ENCODE assay signal across 23 cellular contexts in the genomic region with DNA sequence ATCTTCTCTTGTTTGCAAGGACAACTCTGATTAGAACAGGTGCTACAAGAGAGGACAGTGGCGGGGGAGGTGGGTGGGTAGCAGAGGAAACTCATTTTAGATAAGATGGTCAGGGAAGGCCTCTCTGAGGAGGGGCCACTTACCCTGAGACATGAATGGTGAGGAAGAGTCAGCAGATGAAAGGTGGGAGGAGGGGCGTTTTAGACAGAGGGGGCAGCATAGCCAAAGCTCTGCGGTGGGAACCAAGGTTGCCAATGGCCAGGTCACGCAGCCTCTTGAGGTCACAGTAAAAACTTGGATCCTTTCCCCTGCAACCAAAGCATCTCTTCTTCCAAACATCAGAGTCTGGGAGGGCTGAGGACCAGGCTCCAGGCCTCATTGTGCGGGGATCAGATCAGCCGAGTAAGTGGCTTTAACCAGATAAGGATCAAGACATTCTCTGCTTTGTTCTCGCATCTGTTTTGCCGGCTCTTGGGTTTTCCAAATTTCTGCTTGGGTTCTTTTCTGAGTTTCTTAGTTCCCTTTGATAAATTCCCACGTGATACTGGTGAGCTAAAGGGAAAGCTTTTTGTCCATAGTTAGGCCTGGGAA. TPM values are rescaled to one million over a fixed set of nuclear protein-coding genes. Genes with fewer than 3 reads are reported as not detected.
DNase-seq lines count a peak whose midpoint lies in the region; TF ChIP-seq lines count a peak whose summit lies in the region.
"Had no signal": no experiment of that assay in that cellular context is flagged by ENCODE, and none has a peak within 500 bp of the region (broad histone marks: within the 10 kb centered on the region; RNA-seq: fewer than 3 reads in every experiment).

No MANE protein-coding gene starts in this region.

- H3K36me3 Mint-ChIP-seq in endodermal cell (ENCODE audit: low read depth): no peaks in the 10 kb centered on the region
- H3K36me3 Mint-ChIP-seq: IgD-negative memory B cell had no signal

- no peak overlapping the region for H3K4me3 Mint-ChIP-seq in endodermal cell
- H3K4me3 Mint-ChIP-seq: HFFc6 had no signal

- H3K4me3 ChIP-seq in endodermal cell (ENCODE audit: low read length) (no peak overlapping the region), GM23248 (no peak overlapping the region), A673 (ENCODE audit: low read depth, low read length, poor library complexity, severe bottlenecking) (no peak overlapping the region), adrenal gland (no peak overlapping the region)
- H3K4me3 ChIP-seq: HAP-1, SK-N-MC had no signal

- WGBS in endodermal cell (ENCODE audit: insufficient coverage in 1 of 2, insufficient read length in 1 of 2), 2 experiments: 51 to 70% methylated on average over 6 to 9 of the region's 9 CpGs
- WGBS in GM23248 (ENCODE audit: low coverage in 1 of 2, low lambda C conversion rate in 2 of 2, missing lambda C conversion rate in 2 of 2), 2 experiments: 46 to 52% methylated on average over 9 of the region's 9 CpGs
- 74 to 78% (median 76%) methylated on average over 9 of the region's 9 CpGs for WGBS in adrenal gland, 4 donors

- no peaks in the 10 kb centered on the region for H4K20me1 ChIP-seq in GM23248 (ENCODE audit: insufficient read depth)

- H3K9me3 ChIP-seq in endodermal cell (ENCODE audit: control insufficient read depth, low read length) (no peaks in the 10 kb centered on the region), GM23248 (ENCODE audit: low read depth) (no peaks in the 10 kb centered on the region), A673 (ENCODE audit: low read depth, low read length, poor library complexity, severe bottlenecking) (no peaks in the 10 kb centered on the region), adrenal gland (replicated peaks in 1 of 3) (no peaks in the 10 kb centered on the region)
- H3K9me3 ChIP-seq: BE2C, HAP-1 had no signal

- H3K27me3 ChIP-seq in endodermal cell (ENCODE audit: control insufficient read depth, insufficient read depth, low read length, poor library complexity, severe bottlenecking): peaks cover 31% of the 10 kb centered on the region
- peaks cover 30% of the 10 kb centered on the region for H3K27me3 ChIP-seq in GM23248 (replicated peaks; ENCODE audit: insufficient read depth)
- H3K27me3 ChIP-seq in A673 (replicated peaks; ENCODE audit: insufficient read depth, low read depth, low read length, poor library complexity): peaks cover 38% of the 10 kb centered on the region
- no peaks in the 10 kb centered on the region for H3K27me3 ChIP-seq in adrenal gland

- H3K36me3 ChIP-seq in endodermal cell (ENCODE audit: control insufficient read depth, insufficient read depth, low read length): no peaks in the 10 kb centered on the region
- H3K36me3 ChIP-seq in GM23248 (ENCODE audit: low read depth): no peaks in the 10 kb centered on the region
- H3K36me3 ChIP-seq in A673 (ENCODE audit: insufficient read depth, low read length, poor library complexity, severe bottlenecking): no peaks in the 10 kb centered on the region
- H3K36me3 ChIP-seq in adrenal gland (replicated peaks in 1 of 2): no peaks in the 10 kb centered on the region
- H3K36me3 ChIP-seq: BE2C, HAP-1 had no signal

- no peak overlapping the region for H2AFZ ChIP-seq in GM23248

- H3K9me2 ChIP-seq in GM23248 (ENCODE audit: insufficient read depth): no peaks in the 10 kb centered on the region

- peaks cover 11% of the 10 kb centered on the region for H3K4me1 Mint-ChIP-seq in endodermal cell

- POLR2A ChIA-PET in A673 (lab: Charles Lee; ENCODE audit: low non-redundant PET): no interaction called here

- H3K27me3 Mint-ChIP-seq in endodermal cell (ENCODE audit: insufficient read depth): peaks cover 63% of the 10 kb centered on the region
- H3K27me3 Mint-ChIP-seq: IgD-negative memory B cell had no signal

- in situ Hi-C loops in GM23248 (cut with MboI): no loop called here

- no peak overlapping the region for H3K9ac ChIP-seq in endodermal cell (ENCODE audit: extremely low read depth, low read length, poor library complexity, severe bottlenecking)
- H3K9ac ChIP-seq in GM23248: no peak overlapping the region
- H3K9ac ChIP-seq: KMS-11 had no signal

- H3K4me1 ChIP-seq in endodermal cell (ENCODE audit: control insufficient read depth, insufficient read depth, low read length): peaks cover 4% of the 10 kb centered on the region
- peaks cover 3% of the 10 kb centered on the region; the same call in 1 of the 2 replicates for H3K4me1 ChIP-seq in GM23248 (ENCODE audit: insufficient read depth)
- H3K4me1 ChIP-seq in A673 (ENCODE audit: insufficient read depth, low read length, poor library complexity, severe bottlenecking): no peaks in the 10 kb centered on the region
- peaks cover 0 to 5% of the 10 kb centered on the region in 2 donors for H3K4me1 ChIP-seq in adrenal gland (replicated peaks in 1 of 2)
- H3K4me1 ChIP-seq: HAP-1 had no signal

- no peaks in the 10 kb centered on the region for H3K79me2 ChIP-seq in GM23248 (ENCODE audit: insufficient read depth)

- H3K27ac Mint-ChIP-seq in endodermal cell: no peak overlapping the region
- H3K27ac Mint-ChIP-seq: HFFc6 had no signal

- TF ChIP-seq POLR2A in adrenal gland (IDR thresholded peaks at IDR 0.05): no peak

- no TSS peak for BruUV-seq in A673 (replicated peaks; lab: Mats Ljungman, UMichigan)

- no peak overlapping the region for H3K4me2 ChIP-seq in GM23248 (ENCODE audit: unreplicated experiment)
- H3K4me2 ChIP-seq: KMS-11 had no signal

- intact Hi-C loops in A673 (cut with micrococcal nuclease; ENCODE audit: unreplicated experiment): loop anchor here (10.0 kb wide), 1 partner anchor 62 kb away; no protein-coding TSS in a partner anchor
- intact Hi-C loops in adrenal gland (cut with DNase I): no loop called here

- DNase-seq in NCI-H82 (lab: John Stamatoyannopoulos, UW) (peak; percentile 73), SK-N-DZ (ENCODE audit: low spot score) (peak; percentile 73), endodermal cell (peak; percentile 47), NCI-H2196 treated with DMSO at 0.1 percent for 48 hours (lab: John Stamatoyannopoulos, UW; ENCODE audit: unreplicated experiment) (no peak), GM23248 (no peak), A673 (ENCODE audit: low spot score) (no peak), adrenal gland (no peak)
- DNase-seq: BE2C, Calu3, DMS153, DND-41, GOT3, HFFc6, MM.1S, NCI-H2029, NCI-H446 treated with DMSO at 0.1 percent for 48 hours, NCI-H526, SHP77 treated with DMSO at 0.1 percent for 48 hours had no signal

- H3K9me3 Mint-ChIP-seq in endodermal cell: no peaks in the 10 kb centered on the region
- H3K9me3 Mint-ChIP-seq: HFFc6, IgD-negative memory B cell had no signal

- CTCF ChIA-PET in A673 (lab: Charles Lee): interaction anchor here (0.9 kb wide), 1 partner anchor 194 kb away, joined by 3 read pairs; no protein-coding TSS in a partner anchor

- H3K27ac ChIP-seq in endodermal cell (ENCODE audit: low read depth, low read length) (no peak overlapping the region), GM23248 (no peak overlapping the region), A673 (ENCODE audit: low read depth, low read length, poor library complexity, severe bottlenecking) (no peak overlapping the region), adrenal gland (no peak overlapping the region)
- H3K27ac ChIP-seq: KMS-11, RWPE1, SK-N-MC had no signal

- no peaks in the 10 kb centered on the region for H3F3A ChIP-seq in GM23248 (ENCODE audit: insufficient read depth)

- TF ChIP-seq CTCF in endodermal cell (conservative IDR thresholded peaks at IDR 0.05): no peak
- no peak for TF ChIP-seq CTCF in A673 (conservative IDR thresholded peaks at IDR 0.05; ENCODE audit: low read depth, low read length)
- no peak for TF ChIP-seq CTCF in adrenal gland (IDR thresholded peaks at IDR 0.05)

RNA-seq across cellular contexts. Expression of a gene that starts 5.6 kb away (rescaled TPM):
- 0.77 and 1.1 TPM in 2 replicates for polyA plus RNA-seq in SK-N-DZ (2014; cell fraction: cytosol; rRNA removed)
- polyA plus RNA-seq in SK-N-DZ (2014; cell fraction: nucleus; rRNA removed): 0.32 and 2.1 TPM in 2 replicates
- total RNA-seq in endodermal cell: 10 to 100 TPM in 1 of 2 donors, 1 to 10 TPM in 1; 9.0 to 16.4 TPM
- polyA plus RNA-seq in endodermal cell (2013, experiment 1 of 2): 5.4 TPM
- 5.1 TPM for polyA plus RNA-seq in endodermal cell (2013, experiment 2 of 2)
- total RNA-seq in GM23248 (2014; rRNA removed; shearing (Covaris generic)): 1.8 and 2.5 TPM in 2 replicates
- polyA plus RNA-seq in GM23248 (2016; fragmentation: Nextera tagmentation; extraction: Ambion mirVana): 2.8 and 3.4 TPM in 2 replicates
- total RNA-seq in A673 (2021): 16.3 and 18.7 TPM in 2 replicates
- 10 to 100 TPM in 3 of 8 donors, 1 to 10 TPM in 5; 4.5 to 13.5 (median 9.4) TPM for total RNA-seq in adrenal gland
- polyA plus RNA-seq in adrenal gland: 10 to 100 TPM in 2 of 3 donors, 1 to 10 TPM in 1; 6.8 to 20.5 (median 13.1) TPM

RNA-seq across cellular contexts. Expression of a gene that starts 22.8 kb away (rescaled TPM):
- 28.4 and 30.3 TPM in 2 replicates for polyA plus RNA-seq in SK-N-DZ (2014; cell fraction: cytosol; rRNA removed)
- 25.6 and 28.6 TPM in 2 replicates for polyA plus RNA-seq in SK-N-DZ (2014; cell fraction: nucleus; rRNA removed)
- 10 to 100 TPM; 19.3 to 28.7 TPM for total RNA-seq in endodermal cell
- polyA plus RNA-seq in endodermal cell (2013, experiment 1 of 2): 26.8 TPM
- polyA plus RNA-seq in endodermal cell (2013, experiment 2 of 2): 25.4 TPM
- total RNA-seq in GM23248 (2014; rRNA removed; shearing (Covaris generic)): 15.9 and 20.4 TPM in 2 replicates
- polyA plus RNA-seq in GM23248 (2016; fragmentation: Nextera tagmentation; extraction: Ambion mirVana): 14.9 and 15.3 TPM in 2 replicates
- total RNA-seq in A673 (2021): 44.1 and 55.4 TPM in 2 replicates
- total RNA-seq in adrenal gland: 10 to 100 TPM; 17.8 to 44.8 (median 26.0) TPM
- 10 to 100 TPM; 18.7 to 24.8 (median 19.0) TPM for polyA plus RNA-seq in adrenal gland

Comparison
In these comparisons a context has a peak if more than half of its experiments do, and no peak if none do; other contexts are left out.
1. DNase-seq: peak in NCI-H82 (single experiment), SK-N-DZ (single experiment) and endodermal cell (single experiment); none in NCI-H2196 treated with DMSO at 0.1 percent for 48 hours (single experiment), GM23248 (single experiment), A673 (single experiment) and adrenal gland (0 of 7).